In the genomic region with DNA sequence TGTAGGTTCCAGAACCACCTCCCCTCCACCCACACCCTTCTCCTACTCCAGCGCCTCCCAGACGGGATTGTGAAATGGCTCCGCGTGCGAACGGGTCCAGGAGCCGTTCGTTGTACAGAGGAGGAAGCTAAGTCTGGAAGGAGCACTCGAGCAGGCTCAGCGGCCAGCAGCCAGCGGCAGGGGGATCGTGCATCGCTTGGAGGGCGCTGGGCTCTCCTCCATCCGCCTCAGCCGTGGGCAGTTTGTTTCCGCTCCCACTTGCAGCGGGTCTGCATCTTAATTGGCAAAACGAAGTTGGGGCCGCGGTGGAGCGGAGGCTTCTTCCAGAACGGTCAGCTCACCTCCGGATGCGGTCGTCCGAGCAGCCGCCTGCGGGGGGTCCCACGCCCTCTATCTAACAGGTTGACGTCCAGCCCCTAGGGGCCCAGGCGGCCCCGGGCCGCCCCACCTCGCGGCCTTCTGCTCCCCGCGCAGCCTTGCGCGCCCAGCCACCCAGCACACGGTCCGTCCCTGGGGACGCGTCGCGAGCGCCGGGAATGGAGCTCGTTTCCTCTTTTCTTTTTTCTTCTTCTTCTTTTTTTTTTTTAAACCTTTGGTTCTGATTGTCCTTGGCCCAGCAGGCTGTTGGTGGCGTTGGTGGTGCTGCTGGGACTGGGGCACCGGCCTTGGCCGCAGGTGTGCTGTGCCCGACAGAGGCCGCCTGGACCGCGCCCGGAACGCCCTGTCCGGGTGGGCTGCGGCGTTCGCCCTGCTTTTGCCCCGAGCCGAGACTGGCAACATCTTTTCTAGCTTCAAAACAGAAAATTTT, we compare ENCODE assay signal across 12 cellular contexts. TPM values are rescaled to one million over a fixed set of nuclear protein-coding genes. Genes with fewer than 3 reads are reported as not detected.
DNase-seq lines count a peak whose midpoint lies in the region; TF ChIP-seq lines count a peak whose summit lies in the region.
"Had no signal": no experiment of that assay in that cellular context is flagged by ENCODE, and none has a peak within 500 bp of the region (broad histone marks: within the 10 kb centered on the region; RNA-seq: fewer than 3 reads in every experiment).

No MANE protein-coding gene starts in this region.

- intact Hi-C loops in sigmoid colon (cut with DNase I) = no loop called here

- TF ChIP-seq EP300 in SK-N-SH (IDR thresholded peaks at IDR 0.05; ENCODE audit: borderline replicate concordance in 1 of 2, low read depth in 1 of 2, low read length in 1 of 2) (no peak), sigmoid colon (IDR thresholded peaks at IDR 0.05) (no peak)

- H3K9me3 ChIP-seq in SK-N-SH (no peaks in the 10 kb centered on the region), sigmoid colon (no peaks in the 10 kb centered on the region)
- H3K9me3 ChIP-seq: A549 had no signal

- DNase-seq in NCI-H2029 (lab: John Stamatoyannopoulos, UW) (peak; percentile 52), NCI-H2029 treated with DMSO at 0.1 percent for 48 hours (lab: John Stamatoyannopoulos, UW) (no peak), SK-N-SH (peak; percentile 65), germinal center (ENCODE audit: low spot score) (peak; percentile 82), sigmoid colon (peak; percentile 64), hypothalamus (lab: John Stamatoyannopoulos, UW) (no peak), GM19238 (ENCODE audit: insufficient read length, low spot score) (no peak)
- DNase-seq in central memory CD4-positive, alpha-beta T cell = no peak
- DNase-seq: HCEC 1CT, hippocampal formation had no signal

- H3K36me3 ChIP-seq in SK-N-SH (replicated peaks in 1 of 2; ENCODE audit: control insufficient read depth in 1 of 2, insufficient read depth in 2 of 2, low read length in 1 of 2) (no peaks in the 10 kb centered on the region), sigmoid colon (no peaks in the 10 kb centered on the region)

- WGBS in SK-N-SH (ENCODE audit: low lambda C conversion rate) = 7% methylated on average over 49 of the region's 64 CpGs
- 3% methylated on average over 64 of the region's 64 CpGs for WGBS in sigmoid colon, 2 donors

- no peak for TF ChIP-seq RAD21 in SK-N-SH (IDR thresholded peaks at IDR 0.05; ENCODE audit: low read length)

- H3K4me3 ChIP-seq in SK-N-SH (ENCODE audit: low read depth in 2 of 2, low read length in 1 of 2) (peak overlapping the region in 1 of 2 experiments; percentile 6; a peak in 2 of 4 replicates), sigmoid colon (peak overlapping the region in 2 of 4 donors; percentile 18 to 23)
- H3K4me3 ChIP-seq: A549 had no signal

- H3K79me2 ChIP-seq in SK-N-SH (ENCODE audit: insufficient read depth) = no peaks in the 10 kb centered on the region

- TF ChIP-seq CTCF in SK-N-SH (IDR thresholded peaks at IDR 0.05) = no peak
- no peak for TF ChIP-seq CTCF in sigmoid colon (IDR thresholded peaks at IDR 0.05)

- H3K4me2 ChIP-seq in SK-N-SH = peak overlapping the region; percentile 68
- H3K4me2 ChIP-seq: A549 had no signal

- CTCF ChIA-PET in SK-N-SH (lab: Yijun Ruan, JAX) = interaction anchor here (1.2 to 8.0 kb wide), 8 partner anchors 8 to 850 kb away, joined by 3 to 126 read pairs (median 6); a partner anchor contains a TSS

- peaks cover 6% of the 10 kb centered on the region for H3F3A ChIP-seq in SK-N-SH (replicated peaks; ENCODE audit: insufficient read depth)

- H3K9me2 ChIP-seq in SK-N-SH = no peaks in the 10 kb centered on the region

- peaks cover 68% of the 10 kb centered on the region for H3K27me3 ChIP-seq in SK-N-SH (ENCODE audit: insufficient read depth)
- H3K27me3 ChIP-seq in sigmoid colon = peaks cover 66 to 78% (median 74%) of the 10 kb centered on the region in 3 donors

- H3K4me1 ChIP-seq in SK-N-SH (ENCODE audit: control insufficient read depth in 1 of 2, insufficient read depth in 2 of 2, low read depth in 1 of 2, low read length in 1 of 2) (peaks cover 0 to 12% of the 10 kb centered on the region in 2 experiments; a peak in 1 of 4 replicates), sigmoid colon (peaks cover 0 to 51% (median 48%) of the 10 kb centered on the region in 4 donors)

- H2AFZ ChIP-seq in SK-N-SH (ENCODE audit: low read depth) = 0 out of 2 replicates have a peak overlapping the region, but pooled peaks have one; percentile 46

- no peak for TF ChIP-seq POLR2A in sigmoid colon (IDR thresholded peaks at IDR 0.05)

- H3K27ac ChIP-seq in SK-N-SH (ENCODE audit: low read depth in 2 of 2, low read length in 1 of 2) (no peak overlapping the region), sigmoid colon (no peak overlapping the region)
- H3K27ac ChIP-seq: A549 had no signal

- POLR2A ChIA-PET in SK-N-SH (lab: Yijun Ruan, JAX) = no interaction called here

- H4K20me1 ChIP-seq in SK-N-SH (ENCODE audit: insufficient read depth) = no peaks in the 10 kb centered on the region

- H3K9ac ChIP-seq in SK-N-SH = no peak overlapping the region

TF ChIP-seq in SK-N-SH, 30 proteins besides CTCF, POLR2A, EP300 and RAD21:
- peak; percentile 94; the same call in 1 of the 2 replicates for TF ChIP-seq EZH2phosphoT487 (IDR thresholded peaks at IDR 0.05; ENCODE audit: borderline replicate concordance, low read depth)
- TF ChIP-seq, protein P1, sequence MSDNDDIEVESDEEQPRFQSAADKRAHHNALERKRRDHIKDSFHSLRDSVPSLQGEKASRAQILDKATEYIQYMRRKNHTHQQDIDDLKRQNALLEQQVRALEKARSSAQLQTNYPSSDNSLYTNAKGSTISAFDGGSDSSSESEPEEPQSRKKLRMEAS (IDR thresholded peaks at IDR 0.05; ENCODE audit: low read depth) = no peak

RNA-seq across cellular contexts. Expression of a gene that starts 3.9 kb away (rescaled TPM):
- polyA plus RNA-seq in SK-N-SH (2012; rRNA removed) (not detected in 2 replicates), sigmoid colon (under 1 TPM in 1 of 3 donors, not detected in 2; 0.23 TPM)
- polyA plus RNA-seq in SK-N-SH (2012; cell fraction: cytosol; rRNA removed) = not detected in 2 replicates
- polyA plus RNA-seq in SK-N-SH (2012; cell fraction: nucleus; rRNA removed) = not detected in 2 replicates
- total RNA-seq in sigmoid colon = not detected
- total RNA-seq: T-helper 1 cell treated with Interleukin-12 subunit alpha and Interleukin-12 subunit beta and Interleukin-4 antibody, amounts not matched to agents 30 ng/mL and 1 ng/mL, for 36 hours had no signal

Comparison
In these comparisons a context has a peak if more than half of its experiments do, and no peak if none do; other contexts are left out.
1. DNase-seq: peak in NCI-H2029 (single experiment), SK-N-SH (single experiment), germinal center (single experiment) and sigmoid colon (single experiment); none in NCI-H2029 treated with DMSO at 0.1 percent for 48 hours (single experiment), hypothalamus (0 of 51), central memory CD4-positive, alpha-beta T cell (single experiment) and GM19238 (single experiment).